ENCODE assay signal across 8 cellular contexts in the genomic region with DNA sequence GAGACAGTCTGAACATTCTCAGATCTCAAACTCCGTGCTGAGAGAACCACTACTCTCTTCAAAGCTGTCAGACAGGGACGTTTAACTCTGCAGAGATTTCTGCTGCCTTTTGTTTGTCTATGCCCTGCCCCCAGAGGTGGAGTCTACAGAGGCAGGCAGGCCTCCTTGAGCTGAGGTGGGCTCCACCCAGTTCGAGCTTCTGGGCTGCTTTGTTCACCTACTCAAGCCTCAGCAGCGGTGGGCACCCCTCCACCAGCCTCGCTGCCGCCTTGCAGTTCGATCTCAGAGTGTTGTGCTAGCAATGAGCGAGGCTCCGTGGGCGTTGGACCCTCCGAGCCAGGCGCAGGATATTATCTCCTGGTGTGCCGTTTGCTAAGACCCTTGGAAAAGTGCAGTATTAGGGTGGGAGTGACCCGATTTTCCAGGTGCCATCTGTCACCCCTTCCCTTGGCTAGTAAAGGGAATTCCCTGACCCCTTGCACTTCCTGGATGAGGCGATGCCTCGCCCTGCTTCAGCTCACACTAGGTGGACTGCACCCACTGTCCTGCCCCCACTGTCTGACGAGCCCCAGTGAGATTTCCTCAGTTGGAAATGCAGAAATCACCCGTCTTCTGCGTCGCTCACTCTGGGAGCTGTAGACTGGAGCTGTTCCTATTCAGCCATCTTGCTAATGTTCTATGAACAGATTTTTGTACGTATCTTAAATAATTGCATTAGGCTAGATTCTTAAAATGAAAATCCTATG.
DNase-seq lines count a peak whose midpoint lies in the region; ATAC-seq and TF ChIP-seq lines count a peak whose summit lies in the region.
"Not testable (repeated sequence)": the region's sequence is repeated elsewhere in the genome, so short reads cannot be mapped to it uniquely, and the experiment has no call there.

No MANE protein-coding gene starts in this region.

- H3K4me1 Mint-ChIP-seq in activated CD8-positive, alpha-beta T cell treated with anti-CD3 and anti-CD28 coated beads for 36 hours (ENCODE audit: low read depth): not testable (repeated sequence)
- peaks cover 15% of the 10 kb centered on the region for H3K4me1 Mint-ChIP-seq in nephron progenitor cell

- 62 to 88% methylated on average over 4 to 21 of the region's 21 CpGs for WGBS in transverse colon (ENCODE audit: low coverage in 1 of 2), 2 donors

- TF ChIP-seq POLR2A in transverse colon (IDR thresholded peaks at IDR 0.05): not testable (repeated sequence)

- not testable (repeated sequence) for TF ChIP-seq CTCF in activated CD8-positive, alpha-beta T cell treated with anti-CD3 and anti-CD28 coated beads for 36 hours (IDR thresholded peaks at IDR 0.05); foreskin keratinocyte (conservative IDR thresholded peaks at IDR 0.05); nephron progenitor cell (IDR thresholded peaks at IDR 0.05); transverse colon (IDR thresholded peaks at IDR 0.05)

- not testable (repeated sequence) for H3K9me3 ChIP-seq in transverse colon

- H3K4me1 ChIP-seq in foreskin keratinocyte, transverse colon: not testable (repeated sequence)

- not testable (repeated sequence) for H3K27me3 Mint-ChIP-seq in activated CD8-positive, alpha-beta T cell treated with anti-CD3 and anti-CD28 coated beads for 36 hours; nephron progenitor cell (ENCODE audit: low read depth, poor library complexity)

- not testable (repeated sequence) for H3K27me3 ChIP-seq in foreskin keratinocyte, transverse colon

- H3K4me3 ChIP-seq in transverse colon: peak overlapping the region in 3 of 4 donors; percentile 9 to 27 (median 23)

- H3K4me3 Mint-ChIP-seq in activated CD8-positive, alpha-beta T cell treated with anti-CD3 and anti-CD28 coated beads for 36 hours: not testable (repeated sequence)
- peak overlapping the region; percentile 62 for H3K4me3 Mint-ChIP-seq in nephron progenitor cell

- not testable (repeated sequence) for H3K36me3 Mint-ChIP-seq in activated CD8-positive, alpha-beta T cell treated with anti-CD3 and anti-CD28 coated beads for 36 hours (ENCODE audit: low read depth); nephron progenitor cell (ENCODE audit: low read depth)

- not testable (repeated sequence) for ATAC-seq in activated CD8-positive, alpha-beta T cell treated with anti-CD3 and anti-CD28 coated beads for 36 hours
- peak; percentile 61 for ATAC-seq in foreskin keratinocyte

- CTCF ChIA-PET in activated CD8-positive, alpha-beta T cell treated with anti-CD3 and anti-CD28 coated beads for 36 hours (lab: Charles Lee): not testable (repeated sequence)

- in situ Hi-C loops in transverse colon (cut with MboI; ENCODE audit: low pct_ligation_motif_present in 1 of 4, low pct_unique_long_range_greater_than_20kb in 1 of 4, low sequenced_read_pairs in 3 of 4): not testable (repeated sequence)

- not testable (repeated sequence) for H3K27ac Mint-ChIP-seq in activated CD8-positive, alpha-beta T cell treated with anti-CD3 and anti-CD28 coated beads for 36 hours
- H3K27ac Mint-ChIP-seq in nephron progenitor cell: peak overlapping the region; percentile 40

- TF ChIP-seq EP300 in transverse colon (IDR thresholded peaks at IDR 0.05; ENCODE audit: low read depth): not testable (repeated sequence)

- H3K27ac ChIP-seq in foreskin keratinocyte: peak overlapping the region; percentile 20
- H3K27ac ChIP-seq in transverse colon: not testable (repeated sequence)

- POLR2A ChIA-PET in activated CD8-positive, alpha-beta T cell treated with anti-CD3 and anti-CD28 coated beads for 36 hours (lab: Charles Lee): interaction anchor here (0.6 kb wide), 1 partner anchor 67 kb away, joined by 3 read pairs; no protein-coding TSS in a partner anchor

- peak; percentile 12 for DNase-seq in COR-L47 (lab: John Stamatoyannopoulos, UW)
- DNase-seq in NCI-H1092 treated with DMSO at 0.1 percent for 48 hours (lab: John Stamatoyannopoulos, UW): peak; percentile 15
- peak; percentile 6 for DNase-seq in activated CD8-positive, alpha-beta T cell treated with anti-CD3 and anti-CD28 coated beads for 36 hours
- DNase-seq in dermis blood vessel endothelial cell: peak; percentile 7
- peak in 1 of 2 donors; percentile 25 for DNase-seq in foreskin keratinocyte
- peak; percentile 68 for DNase-seq in islet precursor cell
- DNase-seq in nephron progenitor cell: peak; percentile 8
- DNase-seq in transverse colon: not testable (repeated sequence)

- not testable (repeated sequence) for H3K36me3 ChIP-seq in transverse colon

- intact Hi-C loops in activated CD8-positive, alpha-beta T cell treated with anti-CD3 and anti-CD28 coated beads for 36 hours (cut with micrococcal nuclease); transverse colon (cut with DNase I; ENCODE audit: low total_unique reads): not testable (repeated sequence)

- not testable (repeated sequence) for H3K9me3 Mint-ChIP-seq in activated CD8-positive, alpha-beta T cell treated with anti-CD3 and anti-CD28 coated beads for 36 hours
- peaks cover 23% of the 10 kb centered on the region for H3K9me3 Mint-ChIP-seq in nephron progenitor cell
